25 cellular contexts compared by ENCODE assay signal in genomic region chr4:29142708-29143107, GRCh38.
"Had no signal": no experiment of that assay in that cellular context is flagged by ENCODE, and none has a peak within 500 bp of the region (broad histone marks: within the 10 kb centered on the region; RNA-seq: fewer than 3 reads in every experiment).

No MANE protein-coding gene starts in this region.

- H3K27ac ChIP-seq: coronary artery, hepatocyte, ovary, psoas muscle, stomach, thyroid gland had no signal

- H3K4me2 ChIP-seq: hepatocyte, smooth muscle cell had no signal

- H3K27me3 ChIP-seq: hepatocyte, stomach, thyroid gland had no signal

- H3K79me2 ChIP-seq: hepatocyte had no signal

- H3K9me3 ChIP-seq: ovary, psoas muscle, stomach, thyroid gland had no signal

- H3K36me3 ChIP-seq: ovary, stomach, thyroid gland had no signal

- DNase-seq: dermis blood vessel endothelial cell; effector memory CD4-positive, alpha-beta T cell; head of caudate nucleus; kidney; left colon; mesendoderm; midbrain; naive thymus-derived CD4-positive, alpha-beta T cell; nephron progenitor cell; occipital lobe; ovary; posterior cingulate gyrus; psoas muscle; stimulated activated CD4-positive, alpha-beta T cell treated with anti-CD3 and anti-CD28 coated beads, Interleukin-12 subunit alpha, Interleukin-12 subunit beta, amount 100 ng/mL, for 4 hours; stimulated activated CD4-positive, alpha-beta T cell treated with anti-CD3 and anti-CD28 coated beads, Interleukin-2, amount 100 ng/mL, for 24 hours; stimulated activated CD4-positive, alpha-beta T cell treated with anti-CD3 and anti-CD28 coated beads, Interleukin-4, amount 100 ng/mL, for 24 hours; stimulated activated naive CD4-positive, alpha-beta T cell treated with Interleukin-2 at 50 U/mL for 16 hours; stomach; thyroid gland; trophoblast cell had no signal

- H2AFZ ChIP-seq: hepatocyte had no signal

- ATAC-seq: left colon; naive thymus-derived CD4-positive, alpha-beta T cell; psoas muscle; sciatic nerve; stimulated activated effector memory CD8-positive, alpha-beta T cell treated with anti-CD3 and anti-CD28 coated beads, Interleukin-12 subunit alpha, Interleukin-12 subunit beta, amount 100 ng/mL, for 72 hours had no signal

- H3K4me1 ChIP-seq: psoas muscle, stomach, thyroid gland had no signal

- H3K4me3 ChIP-seq: coronary artery, hepatocyte, ovary, psoas muscle, smooth muscle cell, stomach, thyroid gland had no signal
